3 cellular contexts compared by ENCODE assay signal in the genomic region with DNA sequence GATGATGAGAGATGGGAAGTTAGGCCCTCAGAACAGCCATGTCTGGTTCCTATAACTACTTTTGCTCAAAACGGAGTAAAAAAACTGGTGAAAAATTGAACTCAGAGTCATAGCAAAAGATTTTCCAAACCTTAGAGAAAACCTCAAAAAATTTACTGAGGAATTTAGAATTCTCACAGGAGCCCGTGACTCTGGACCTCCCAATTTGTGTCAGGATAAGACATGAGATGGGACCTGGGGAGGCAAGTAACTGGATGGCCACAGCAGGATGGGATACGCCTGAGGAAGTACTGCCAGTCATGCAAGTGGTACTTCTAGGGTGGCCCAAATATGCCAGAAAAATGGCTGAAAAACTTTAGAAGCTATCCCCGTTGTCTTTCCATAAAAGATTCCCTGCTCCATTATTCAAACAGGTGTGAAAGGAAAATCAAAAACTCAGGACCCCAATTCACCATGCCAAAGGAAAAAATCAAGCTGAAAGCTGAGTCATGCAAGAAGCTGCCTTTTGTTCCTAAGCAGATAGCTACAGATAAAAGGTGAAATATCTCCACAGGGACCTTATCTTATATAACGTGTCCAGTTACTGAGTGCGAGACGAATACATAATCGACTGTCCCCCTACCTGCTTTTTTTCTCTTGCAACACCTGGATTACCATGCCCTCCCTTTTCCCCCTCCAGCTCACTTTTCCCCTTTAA.
TF ChIP-seq lines count a peak whose summit lies in the region.

No MANE protein-coding gene starts in this region.

TF ChIP-seq in SK-N-SH, 30 proteins besides CTCF, POLR2A, EP300 and RAD21:
- TF ChIP-seq FOSL2 (IDR thresholded peaks at IDR 0.05; ENCODE audit: borderline replicate concordance, low read depth) (no peak), GATA2 (CRISPR knock-in tag; IDR thresholded peaks at IDR 0.05) (no peak), NRF1 (IDR thresholded peaks at IDR 0.05; ENCODE audit: low read depth, low read length) (no peak), EZH2phosphoT487 (IDR thresholded peaks at IDR 0.05; ENCODE audit: borderline replicate concordance, low read depth) (no peak), NFIC (IDR thresholded peaks at IDR 0.05; ENCODE audit: borderline replicate concordance) (no peak), MEF2A (IDR thresholded peaks at IDR 0.05; ENCODE audit: borderline replicate concordance, low read depth) (no peak), FOXM1 (IDR thresholded peaks at IDR 0.05; ENCODE audit: low read depth) (no peak), RCOR1 (IDR thresholded peaks at IDR 0.05; ENCODE audit: low read length) (no peak), TEAD4 (IDR thresholded peaks at IDR 0.05; ENCODE audit: borderline replicate concordance, insufficient read depth) (no peak)
- TF ChIP-seq, protein P1, sequence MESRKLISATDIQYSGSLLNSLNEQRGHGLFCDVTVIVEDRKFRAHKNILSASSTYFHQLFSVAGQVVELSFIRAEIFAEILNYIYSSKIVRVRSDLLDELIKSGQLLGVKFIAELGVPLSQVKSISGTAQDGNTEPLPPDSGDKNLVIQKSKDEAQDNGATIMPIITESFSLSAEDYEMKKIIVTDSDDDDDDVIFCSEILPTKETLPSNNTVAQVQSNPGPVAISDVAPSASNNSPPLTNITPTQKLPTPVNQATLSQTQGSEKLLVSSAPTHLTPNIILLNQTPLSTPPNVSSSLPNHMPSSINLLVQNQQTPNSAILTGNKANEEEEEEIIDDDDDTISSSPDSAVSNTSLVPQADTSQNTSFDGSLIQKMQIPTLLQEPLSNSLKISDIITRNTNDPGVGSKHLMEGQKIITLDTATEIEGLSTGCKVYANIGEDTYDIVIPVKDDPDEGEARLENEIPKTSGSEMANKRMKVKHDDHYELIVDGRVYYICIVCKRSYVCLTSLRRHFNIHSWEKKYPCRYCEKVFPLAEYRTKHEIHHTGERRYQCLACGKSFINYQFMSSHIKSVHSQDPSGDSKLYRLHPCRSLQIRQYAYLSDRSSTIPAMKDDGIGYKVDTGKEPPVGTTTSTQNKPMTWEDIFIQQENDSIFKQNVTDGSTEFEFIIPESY (IDR thresholded peaks at IDR 0.05; ENCODE audit: borderline replicate concordance, low read depth), result no peak
- TF ChIP-seq, protein P2, sequence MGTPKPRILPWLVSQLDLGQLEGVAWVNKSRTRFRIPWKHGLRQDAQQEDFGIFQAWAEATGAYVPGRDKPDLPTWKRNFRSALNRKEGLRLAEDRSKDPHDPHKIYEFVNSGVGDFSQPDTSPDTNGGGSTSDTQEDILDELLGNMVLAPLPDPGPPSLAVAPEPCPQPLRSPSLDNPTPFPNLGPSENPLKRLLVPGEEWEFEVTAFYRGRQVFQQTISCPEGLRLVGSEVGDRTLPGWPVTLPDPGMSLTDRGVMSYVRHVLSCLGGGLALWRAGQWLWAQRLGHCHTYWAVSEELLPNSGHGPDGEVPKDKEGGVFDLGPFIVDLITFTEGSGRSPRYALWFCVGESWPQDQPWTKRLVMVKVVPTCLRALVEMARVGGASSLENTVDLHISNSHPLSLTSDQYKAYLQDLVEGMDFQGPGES (IDR thresholded peaks at IDR 0.05; ENCODE audit: low read depth, low read length), result no peak

TF ChIP-seq in SK-N-SH treated with all-trans-retinoic acid at 6 μM for 48 hours, 23 proteins besides CTCF, POLR2A, EP300 and RAD21 (continues in another document):
- TF ChIP-seq ZNF565 (CRISPR knock-in tag; conservative IDR thresholded peaks at IDR 0.05; ENCODE audit: low read depth) (no peak), ZFP30 (CRISPR knock-in tag; IDR thresholded peaks at IDR 0.05) (no peak), ZNF8 (CRISPR knock-in tag; IDR thresholded peaks at IDR 0.05) (no peak), ZC3H10 (CRISPR knock-in tag; IDR thresholded peaks at IDR 0.05) (no peak), ESRRG (CRISPR knock-in tag; IDR thresholded peaks at IDR 0.05) (no peak), ARNTL (CRISPR knock-in tag; IDR thresholded peaks at IDR 0.05; ENCODE audit: borderline replicate concordance, low read depth) (no peak), SNAI2 (CRISPR knock-in tag; IDR thresholded peaks at IDR 0.05) (no peak), CSDC2 (CRISPR knock-in tag; IDR thresholded peaks at IDR 0.05) (no peak)
- TF ChIP-seq, protein P3, sequence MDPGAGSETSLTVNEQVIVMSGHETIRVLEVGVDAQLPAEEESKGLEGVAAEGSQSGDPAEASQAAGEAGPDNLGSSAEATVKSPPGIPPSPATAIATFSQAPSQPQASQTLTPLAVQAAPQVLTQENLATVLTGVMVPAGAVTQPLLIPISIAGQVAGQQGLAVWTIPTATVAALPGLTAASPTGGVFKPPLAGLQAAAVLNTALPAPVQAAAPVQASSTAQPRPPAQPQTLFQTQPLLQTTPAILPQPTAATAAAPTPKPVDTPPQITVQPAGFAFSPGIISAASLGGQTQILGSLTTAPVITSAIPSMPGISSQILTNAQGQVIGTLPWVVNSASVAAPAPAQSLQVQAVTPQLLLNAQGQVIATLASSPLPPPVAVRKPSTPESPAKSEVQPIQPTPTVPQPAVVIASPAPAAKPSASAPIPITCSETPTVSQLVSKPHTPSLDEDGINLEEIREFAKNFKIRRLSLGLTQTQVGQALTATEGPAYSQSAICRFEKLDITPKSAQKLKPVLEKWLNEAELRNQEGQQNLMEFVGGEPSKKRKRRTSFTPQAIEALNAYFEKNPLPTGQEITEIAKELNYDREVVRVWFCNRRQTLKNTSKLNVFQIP (CRISPR knock-in tag; IDR thresholded peaks at IDR 0.05; ENCODE audit: borderline replicate concordance, low read depth), result no peak
- TF ChIP-seq, protein P4, sequence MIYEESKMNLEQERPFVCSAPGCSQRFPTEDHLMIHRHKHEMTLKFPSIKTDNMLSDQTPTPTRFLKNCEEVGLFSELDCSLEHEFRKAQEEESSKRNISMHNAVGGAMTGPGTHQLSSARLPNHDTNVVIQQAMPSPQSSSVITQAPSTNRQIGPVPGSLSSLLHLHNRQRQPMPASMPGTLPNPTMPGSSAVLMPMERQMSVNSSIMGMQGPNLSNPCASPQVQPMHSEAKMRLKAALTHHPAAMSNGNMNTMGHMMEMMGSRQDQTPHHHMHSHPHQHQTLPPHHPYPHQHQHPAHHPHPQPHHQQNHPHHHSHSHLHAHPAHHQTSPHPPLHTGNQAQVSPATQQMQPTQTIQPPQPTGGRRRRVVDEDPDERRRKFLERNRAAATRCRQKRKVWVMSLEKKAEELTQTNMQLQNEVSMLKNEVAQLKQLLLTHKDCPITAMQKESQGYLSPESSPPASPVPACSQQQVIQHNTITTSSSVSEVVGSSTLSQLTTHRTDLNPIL (CRISPR knock-in tag; IDR thresholded peaks at IDR 0.05; ENCODE audit: low read depth), result no peak
- TF ChIP-seq, protein P5, sequence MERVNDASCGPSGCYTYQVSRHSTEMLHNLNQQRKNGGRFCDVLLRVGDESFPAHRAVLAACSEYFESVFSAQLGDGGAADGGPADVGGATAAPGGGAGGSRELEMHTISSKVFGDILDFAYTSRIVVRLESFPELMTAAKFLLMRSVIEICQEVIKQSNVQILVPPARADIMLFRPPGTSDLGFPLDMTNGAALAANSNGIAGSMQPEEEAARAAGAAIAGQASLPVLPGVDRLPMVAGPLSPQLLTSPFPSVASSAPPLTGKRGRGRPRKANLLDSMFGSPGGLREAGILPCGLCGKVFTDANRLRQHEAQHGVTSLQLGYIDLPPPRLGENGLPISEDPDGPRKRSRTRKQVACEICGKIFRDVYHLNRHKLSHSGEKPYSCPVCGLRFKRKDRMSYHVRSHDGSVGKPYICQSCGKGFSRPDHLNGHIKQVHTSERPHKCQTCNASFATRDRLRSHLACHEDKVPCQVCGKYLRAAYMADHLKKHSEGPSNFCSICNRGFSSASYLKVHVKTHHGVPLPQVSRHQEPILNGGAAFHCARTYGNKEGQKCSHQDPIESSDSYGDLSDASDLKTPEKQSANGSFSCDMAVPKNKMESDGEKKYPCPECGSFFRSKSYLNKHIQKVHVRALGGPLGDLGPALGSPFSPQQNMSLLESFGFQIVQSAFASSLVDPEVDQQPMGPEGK (CRISPR knock-in tag; IDR thresholded peaks at IDR 0.05; ENCODE audit: borderline replicate concordance), result no peak
- TF ChIP-seq, protein P6, sequence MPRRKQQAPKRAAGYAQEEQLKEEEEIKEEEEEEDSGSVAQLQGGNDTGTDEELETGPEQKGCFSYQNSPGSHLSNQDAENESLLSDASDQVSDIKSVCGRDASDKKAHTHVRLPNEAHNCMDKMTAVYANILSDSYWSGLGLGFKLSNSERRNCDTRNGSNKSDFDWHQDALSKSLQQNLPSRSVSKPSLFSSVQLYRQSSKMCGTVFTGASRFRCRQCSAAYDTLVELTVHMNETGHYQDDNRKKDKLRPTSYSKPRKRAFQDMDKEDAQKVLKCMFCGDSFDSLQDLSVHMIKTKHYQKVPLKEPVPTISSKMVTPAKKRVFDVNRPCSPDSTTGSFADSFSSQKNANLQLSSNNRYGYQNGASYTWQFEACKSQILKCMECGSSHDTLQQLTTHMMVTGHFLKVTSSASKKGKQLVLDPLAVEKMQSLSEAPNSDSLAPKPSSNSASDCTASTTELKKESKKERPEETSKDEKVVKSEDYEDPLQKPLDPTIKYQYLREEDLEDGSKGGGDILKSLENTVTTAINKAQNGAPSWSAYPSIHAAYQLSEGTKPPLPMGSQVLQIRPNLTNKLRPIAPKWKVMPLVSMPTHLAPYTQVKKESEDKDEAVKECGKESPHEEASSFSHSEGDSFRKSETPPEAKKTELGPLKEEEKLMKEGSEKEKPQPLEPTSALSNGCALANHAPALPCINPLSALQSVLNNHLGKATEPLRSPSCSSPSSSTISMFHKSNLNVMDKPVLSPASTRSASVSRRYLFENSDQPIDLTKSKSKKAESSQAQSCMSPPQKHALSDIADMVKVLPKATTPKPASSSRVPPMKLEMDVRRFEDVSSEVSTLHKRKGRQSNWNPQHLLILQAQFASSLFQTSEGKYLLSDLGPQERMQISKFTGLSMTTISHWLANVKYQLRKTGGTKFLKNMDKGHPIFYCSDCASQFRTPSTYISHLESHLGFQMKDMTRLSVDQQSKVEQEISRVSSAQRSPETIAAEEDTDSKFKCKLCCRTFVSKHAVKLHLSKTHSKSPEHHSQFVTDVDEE (CRISPR knock-in tag; IDR thresholded peaks at IDR 0.05), result no peak

TF ChIP-seq in H1, 55 proteins besides CTCF, POLR2A, EP300 and RAD21:
- TF ChIP-seq BACH1 (IDR thresholded peaks at IDR 0.05; ENCODE audit: low read length) (peak; percentile 54; the same call in 1 of the 2 replicates), CBX8 (IDR thresholded peaks at IDR 0.05; ENCODE audit: borderline replicate concordance, low read depth, low read length) (no peak), MAFK (IDR thresholded peaks at IDR 0.05; ENCODE audit: low read depth, low read length) (peak; percentile 29; the same call in 1 of the 2 replicates), CTBP2 (IDR thresholded peaks at IDR 0.05; ENCODE audit: borderline replicate concordance, insufficient read depth, insufficient read length, low read length) (no peak), SIN3A (conservative IDR thresholded peaks at IDR 0.05 in 1 of 2, IDR thresholded peaks at IDR 0.05 in 1 of 2; ENCODE audit: low read depth in 1 of 2, low read length in 2 of 2) (no peak), NRF1 (IDR thresholded peaks at IDR 0.05; ENCODE audit: low read depth, low read length) (no peak)
